Comparison of ENCODE assay signal across 15 cellular contexts in the genomic region with DNA sequence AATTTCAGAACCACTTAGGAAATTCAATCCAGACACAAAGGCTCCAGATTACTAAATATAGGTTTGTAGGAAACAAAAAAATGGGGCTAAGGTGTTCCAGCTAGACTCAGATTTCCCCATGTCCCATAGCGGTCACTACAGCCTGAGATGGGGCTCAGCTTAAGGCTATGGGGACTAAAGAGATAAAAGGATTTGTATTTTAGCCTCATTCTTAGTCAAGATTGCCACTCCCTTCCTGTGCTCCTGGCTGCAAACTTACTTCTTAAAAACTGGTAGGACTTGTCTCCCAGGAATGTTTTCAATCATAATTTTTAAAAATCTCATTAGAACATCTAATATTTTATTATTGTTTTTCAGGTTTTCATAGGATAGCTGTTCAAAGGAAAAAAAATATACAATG.
DNase-seq lines count a peak whose midpoint lies in the region; ATAC-seq, FAIRE-seq and TF ChIP-seq lines count a peak whose summit lies in the region.
"Had no signal": no experiment of that assay in that cellular context is flagged by ENCODE, and none has a peak within 500 bp of the region (broad histone marks: within the 10 kb centered on the region; RNA-seq: fewer than 3 reads in every experiment).

No MANE protein-coding gene starts in this region.

- intact Hi-C loops in PC-9 (cut with micrococcal nuclease; ENCODE audit: unreplicated experiment), result loop anchor here (2.0 kb wide), 1 partner anchor 54 kb away; no protein-coding TSS in a partner anchor

- DNase-seq in PC-9, result peak in 1 of 2 experiments; percentile 32
- DNase-seq in bronchial epithelial cell (ENCODE audit: low read depth), result peak; percentile 30
- no peak for DNase-seq in mesothelial cell of epicardium (ENCODE audit: low spot score in 2 of 2, unreplicated experiment in 2 of 2)
- no peak for DNase-seq in SHP77 (lab: John Stamatoyannopoulos, UW)
- no peak for DNase-seq in NCI-H446 treated with DMSO at 0.1 percent for 48 hours (lab: John Stamatoyannopoulos, UW)
- DNase-seq: Calu3; CD8-positive, alpha-beta T cell; DMS79 treated with DMSO at 0.1 percent for 48 hours; GF-D8; H9 had no signal

- FAIRE-seq in bronchial epithelial cell (lab: Jason Lieb, UNC), result no peak
- FAIRE-seq: GM19239, H1 had no signal

- peaks cover 19% of the 10 kb centered on the region for H3K4me1 ChIP-seq in PC-9 (replicated peaks; ENCODE audit: insufficient read depth)
- H3K4me1 ChIP-seq: BLaER1 treated with 17β-estradiol and CSF1 and Interleukin-3, amounts not matched to agents 10 nM and 100 nM had no signal

- H3K4me2 ChIP-seq in PC-9, result peak overlapping the region; percentile 52
- H3K4me2 ChIP-seq: BLaER1 treated with 17β-estradiol and CSF1 and Interleukin-3, amounts not matched to agents 10 nM and 100 nM had no signal

- H3K9me3 Mint-ChIP-seq in mesothelial cell of epicardium, result peaks cover 13% of the 10 kb centered on the region
- H3K9me3 Mint-ChIP-seq: CD8-positive, alpha-beta T cell had no signal

- no peak for TF ChIP-seq CTCF in PC-9 (conservative IDR thresholded peaks at IDR 0.05)
- no peak for TF ChIP-seq CTCF in bronchial epithelial cell (IDR thresholded peaks at IDR 0.05; ENCODE audit: insufficient read depth, low read length, severe bottlenecking)
- TF ChIP-seq CTCF in mesothelial cell of epicardium (IDR thresholded peaks at IDR 0.05; ENCODE audit: unreplicated experiment), result no peak

- H3K36me3 ChIP-seq in PC-9 (ENCODE audit: low read depth), result no peaks in the 10 kb centered on the region
- no peaks in the 10 kb centered on the region for H3K36me3 ChIP-seq in bronchial epithelial cell (ENCODE audit: control insufficient read depth, insufficient read depth, low read length)
- H3K36me3 ChIP-seq: BLaER1 treated with 17β-estradiol and CSF1 and Interleukin-3, amounts not matched to agents 10 nM and 100 nM had no signal

- peaks cover 40% of the 10 kb centered on the region for H3K4me1 Mint-ChIP-seq in mesothelial cell of epicardium
- H3K4me1 Mint-ChIP-seq: B cell had no signal

- H3F3A ChIP-seq in PC-9 (ENCODE audit: insufficient read depth, low read depth), result peaks cover 14% of the 10 kb centered on the region

- no peaks in the 10 kb centered on the region for H3K36me3 Mint-ChIP-seq in mesothelial cell of epicardium
- H3K36me3 Mint-ChIP-seq: CD8-positive, alpha-beta T cell had no signal

- peak overlapping the region; percentile 41 for H2AFZ ChIP-seq in PC-9

- no peak for ATAC-seq in GM18502 (IDR thresholded peaks at IDR 0.05; ENCODE audit: poor library complexity, unreplicated experiment)
- ATAC-seq: CD8-positive, alpha-beta T cell had no signal

- H3K4me3 Mint-ChIP-seq in mesothelial cell of epicardium, result no peak overlapping the region
- H3K4me3 Mint-ChIP-seq: B cell; CD8-positive, alpha-beta T cell; H9 had no signal

- H3K4me3 ChIP-seq in PC-9, result no peak overlapping the region
- no peak overlapping the region for H3K4me3 ChIP-seq in bronchial epithelial cell (ENCODE audit: low read depth, low read length)
- H3K4me3 ChIP-seq: BLaER1 treated with 17β-estradiol and CSF1 and Interleukin-3, amounts not matched to agents 10 nM and 100 nM had no signal

- H3K27ac ChIP-seq in PC-9, result peak overlapping the region; percentile 44
- H3K27ac ChIP-seq: BLaER1 treated with 17β-estradiol and CSF1 and Interleukin-3, amounts not matched to agents 10 nM and 100 nM had no signal

- CTCF ChIA-PET in PC-9 (lab: Charles Lee), result interaction anchor here (0.7 kb wide), 2 partner anchors 15 to 200 kb away, joined by 3 to 4 read pairs; no protein-coding TSS in a partner anchor

- H3K27me3 ChIP-seq in PC-9 (ENCODE audit: insufficient read depth, low read depth) (no peaks in the 10 kb centered on the region), bronchial epithelial cell (ENCODE audit: control insufficient read depth, insufficient read depth, low read length) (no peaks in the 10 kb centered on the region)
- H3K27me3 ChIP-seq: BLaER1 treated with 17β-estradiol and CSF1 and Interleukin-3, amounts not matched to agents 10 nM and 100 nM had no signal

- no peaks in the 10 kb centered on the region for H3K9me2 ChIP-seq in PC-9 (ENCODE audit: insufficient read depth)

- H4K20me1 ChIP-seq in PC-9 (ENCODE audit: insufficient read depth), result no peaks in the 10 kb centered on the region
- H4K20me1 ChIP-seq: BLaER1 treated with 17β-estradiol and CSF1 and Interleukin-3, amounts not matched to agents 10 nM and 100 nM had no signal

- no peaks in the 10 kb centered on the region for H3K27me3 Mint-ChIP-seq in mesothelial cell of epicardium (ENCODE audit: low read depth)

- no TSS peak for BruUV-seq in PC-9 (replicated peaks; lab: Mats Ljungman, UMichigan)

- peak overlapping the region; percentile 90 for H3K27ac Mint-ChIP-seq in mesothelial cell of epicardium
- H3K27ac Mint-ChIP-seq: B cell; CD8-positive, alpha-beta T cell had no signal

- no peaks in the 10 kb centered on the region for H3K79me2 ChIP-seq in PC-9 (ENCODE audit: low read depth)

- POLR2A ChIA-PET in PC-9 (lab: Charles Lee; ENCODE audit: unreplicated experiment), result no interaction called here

- no peaks in the 10 kb centered on the region; the same call in 1 of the 2 replicates for H3K9me3 ChIP-seq in PC-9 (ENCODE audit: insufficient read depth, low read depth)
